8 cellular contexts compared by ENCODE assay signal in genomic region chr21:29299046-29299905, GRCh38. TPM values are rescaled to one million over a fixed set of nuclear protein-coding genes. Genes with fewer than 3 reads are reported as not detected.
DNase-seq lines count a peak whose midpoint lies in the region; ATAC-seq and TF ChIP-seq lines count a peak whose summit lies in the region.

No MANE protein-coding gene starts in this region.

- H4K20me1 ChIP-seq in BLaER1 = peaks cover 45% of the 10 kb centered on the region

- H3K9ac ChIP-seq in BLaER1 (peak overlapping the region; percentile 86), HUES64 (ENCODE audit: low read depth, low read length) (peak overlapping the region; percentile 89)

- DNase-seq in T follicular helper cell (ENCODE audit: low read depth) (peak; percentile 57), left ventricle myocardium superior (peak; percentile 79), psoas muscle (peak; percentile 77 to 85)

- H3K27ac ChIP-seq in BLaER1 (peak overlapping the region; percentile 83), HUES64 (ENCODE audit: low read depth, low read length) (peak overlapping the region; percentile 94), adipose tissue (ENCODE audit: low read depth, low read length) (peak overlapping the region; percentile 89), psoas muscle (peak overlapping the region; percentile 98), urinary bladder (ENCODE audit: low read depth) (peak overlapping the region; percentile 51)

- peaks cover 65% of the 10 kb centered on the region for H3K4me1 ChIP-seq in BLaER1
- peaks cover 21% of the 10 kb centered on the region for H3K4me1 ChIP-seq in HUES64 (ENCODE audit: insufficient read depth, low read length)
- peaks cover 32% of the 10 kb centered on the region for H3K4me1 ChIP-seq in psoas muscle
- H3K4me1 ChIP-seq in urinary bladder (ENCODE audit: insufficient read depth) = peaks cover 2% of the 10 kb centered on the region

- intact Hi-C loops in left ventricle myocardium superior (cut with micrococcal nuclease) = no loop called here
- intact Hi-C loops in psoas muscle (cut with DNase I) = loop anchor here (2.0 to 10.0 kb wide), 5 partner anchors 48 to 204 kb away; no protein-coding TSS in a partner anchor

- H3K27me3 ChIP-seq in BLaER1 (no peaks in the 10 kb centered on the region), HUES64 (ENCODE audit: insufficient read depth, low read length) (peaks cover 11% of the 10 kb centered on the region), psoas muscle (ENCODE audit: insufficient read depth in 3 of 3, low read length in 2 of 3) (no peaks in the 10 kb centered on the region)

- H3K4me3 ChIP-seq in BLaER1 (peak overlapping the region; percentile 73), HUES64 (ENCODE audit: low read length) (peak overlapping the region; percentile 77), psoas muscle (peak overlapping the region; percentile 96), urinary bladder (ENCODE audit: low read depth, low read length) (peak overlapping the region; percentile 91)

- peaks cover 34% of the 10 kb centered on the region for H3K9me3 ChIP-seq in BLaER1
- no peaks in the 10 kb centered on the region for H3K9me3 ChIP-seq in HUES64 (ENCODE audit: insufficient read depth, low read depth, low read length)
- H3K9me3 ChIP-seq in psoas muscle = no peaks in the 10 kb centered on the region

- WGBS in HUES64 = under 1% methylated on average over 75 of the region's 75 CpGs
- 0 to 1% (median 0%) methylated on average over 38 to 75 of the region's 75 CpGs for WGBS in adipose tissue, 3 donors
- WGBS in psoas muscle, 3 donors = 1% methylated on average over 28 to 71 of the region's 75 CpGs
- under 1% methylated on average over 75 of the region's 75 CpGs for WGBS in urinary bladder

- 0 out of 2 replicates have a peak, but pooled peaks cover 7% of the 10 kb centered on the region for H3K36me3 ChIP-seq in BLaER1
- H3K36me3 ChIP-seq in HUES64 (ENCODE audit: insufficient read depth, low read length) = no peaks in the 10 kb centered on the region
- H3K36me3 ChIP-seq in psoas muscle (ENCODE audit: insufficient read depth in 1 of 2, low read depth in 1 of 2) = no peaks in the 10 kb centered on the region
- H3K36me3 ChIP-seq in urinary bladder (ENCODE audit: insufficient read depth) = no peaks in the 10 kb centered on the region

- ATAC-seq in GM19438 (IDR thresholded peaks at IDR 0.05; ENCODE audit: low read depth, unreplicated experiment) (peak; percentile 11), left ventricle myocardium superior (peak; percentile 75), psoas muscle (peak; percentile 63 to 74 (median 72))

- TF ChIP-seq CTCF in psoas muscle (IDR thresholded peaks at IDR 0.05) = no peak

- H3K4me2 ChIP-seq in BLaER1 = peak overlapping the region; percentile 90

RNA-seq across cellular contexts. Expression of gene BACH1, which starts 0.6 kb away (rescaled TPM):
- 22.0 TPM for polyA plus RNA-seq in HUES64 (2013, experiment 1 of 2)
- 22.2 TPM for polyA plus RNA-seq in HUES64 (2013, experiment 2 of 2)
- polyA plus RNA-seq in adipose tissue (10 to 100 TPM in 1 of 3 donors, 1 to 10 TPM in 2; 4.8 to 15.3 (median 9.2) TPM), psoas muscle (10 to 100 TPM in 2 of 3 donors, 1 to 10 TPM in 1; 9.8 to 20.1 (median 15.4) TPM), urinary bladder (11.5 TPM)
- total RNA-seq in left ventricle myocardium superior (32.5 TPM), psoas muscle (100 to 1,000 TPM in 1 of 4 donors, 10 to 100 TPM in 3; 48.3 to 115 (median 72.4) TPM), urinary bladder (116 TPM)

Comparison
In these comparisons a context has a peak if more than half of its experiments do, and no peak if none do; other contexts are left out.
1. Peak in every context shown above with its lines: DNase-seq, ATAC-seq, H3K4me3 ChIP-seq and H3K27ac ChIP-seq.
2. ATAC-seq: peak in every context shown above with its lines; median percentile 75 in left ventricle myocardium superior; 72 in psoas muscle; 11 in GM19438.